In the genomic region with DNA sequence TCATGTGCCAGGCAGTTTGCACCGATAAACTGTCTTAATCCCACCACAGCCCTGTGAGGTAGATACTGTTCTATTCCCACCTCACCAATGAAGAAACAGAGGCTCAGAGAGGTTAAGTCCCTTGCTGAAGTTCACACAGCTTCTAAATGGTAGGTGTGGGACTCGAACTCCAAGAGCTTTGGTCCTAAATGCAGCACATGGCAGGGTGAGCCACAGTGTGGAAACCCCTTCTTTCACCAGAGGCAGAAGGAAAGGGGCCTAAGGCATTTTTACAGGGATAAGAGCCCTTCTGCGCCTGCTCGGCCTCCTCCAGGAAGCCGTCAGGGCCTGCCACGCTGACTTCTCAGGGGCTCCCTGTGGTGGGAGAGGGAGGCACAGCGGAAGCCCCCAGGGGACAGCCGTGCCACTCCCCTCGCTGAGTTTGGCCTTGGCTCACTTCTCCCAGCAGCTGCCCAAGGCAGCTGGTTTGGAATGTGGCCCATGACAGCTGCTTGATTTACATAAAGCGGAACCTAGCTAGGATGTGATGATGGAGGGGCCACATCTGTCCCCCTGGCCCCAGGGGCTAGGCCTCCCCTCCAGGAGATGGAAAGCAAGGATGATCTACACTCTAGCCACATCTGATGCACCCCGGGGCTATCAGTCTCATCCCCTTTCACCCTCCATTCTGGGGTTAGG, we compare ENCODE assay signal across 8 cellular contexts.
DNase-seq lines count a peak whose midpoint lies in the region; ATAC-seq and TF ChIP-seq lines count a peak whose summit lies in the region.

No MANE protein-coding gene starts in this region.

- in situ Hi-C loops in GM13976 (cut with MboI; ENCODE audit: low sequenced_read_pairs, unreplicated experiment) (no loop called here), ACHN (cut with HindIII; ENCODE audit: low pct_ligation_motif_present, low pct_unique_long_range_greater_than_20kb, low sequenced_read_pairs) (no loop called here)

- no peak for TF ChIP-seq CTCF in GM13976 (IDR thresholded peaks at IDR 0.05; ENCODE audit: borderline replicate concordance, control extremely low read depth, extremely low read depth, insufficient read depth, missing control alignments)

- peak; percentile 35 for ATAC-seq in GM21825 (IDR thresholded peaks at IDR 0.05; ENCODE audit: unreplicated experiment)

- DNase-seq in GM13976 (ENCODE audit: low spot score), result peak; percentile 58
- DNase-seq in NCI-H524 (lab: John Stamatoyannopoulos, UW), result peak; percentile 65 to 93
- peak; percentile 64 for DNase-seq in left kidney (ENCODE audit: low read depth, low spot score)
- DNase-seq in ACHN, result no peak
- DNase-seq in COLO668 (lab: John Stamatoyannopoulos, UW; ENCODE audit: unreplicated experiment), result no peak
- no peak for DNase-seq in DMS53 (lab: John Stamatoyannopoulos, UW)
- DNase-seq in DMS114 treated with DMSO at 0.1 percent for 48 hours (lab: John Stamatoyannopoulos, UW; ENCODE audit: unreplicated experiment), result no peak

Comparison
In these comparisons a context has a peak if more than half of its experiments do, and no peak if none do; other contexts are left out.
1. DNase-seq: peak in GM13976 (single experiment), NCI-H524 (2 of 2) and left kidney (single experiment); none in ACHN (single experiment), COLO668 (single experiment), DMS53 (single experiment) and DMS114 treated with DMSO at 0.1 percent for 48 hours (single experiment).